ENCODE assay signal across 8 cellular contexts in the genomic region with DNA sequence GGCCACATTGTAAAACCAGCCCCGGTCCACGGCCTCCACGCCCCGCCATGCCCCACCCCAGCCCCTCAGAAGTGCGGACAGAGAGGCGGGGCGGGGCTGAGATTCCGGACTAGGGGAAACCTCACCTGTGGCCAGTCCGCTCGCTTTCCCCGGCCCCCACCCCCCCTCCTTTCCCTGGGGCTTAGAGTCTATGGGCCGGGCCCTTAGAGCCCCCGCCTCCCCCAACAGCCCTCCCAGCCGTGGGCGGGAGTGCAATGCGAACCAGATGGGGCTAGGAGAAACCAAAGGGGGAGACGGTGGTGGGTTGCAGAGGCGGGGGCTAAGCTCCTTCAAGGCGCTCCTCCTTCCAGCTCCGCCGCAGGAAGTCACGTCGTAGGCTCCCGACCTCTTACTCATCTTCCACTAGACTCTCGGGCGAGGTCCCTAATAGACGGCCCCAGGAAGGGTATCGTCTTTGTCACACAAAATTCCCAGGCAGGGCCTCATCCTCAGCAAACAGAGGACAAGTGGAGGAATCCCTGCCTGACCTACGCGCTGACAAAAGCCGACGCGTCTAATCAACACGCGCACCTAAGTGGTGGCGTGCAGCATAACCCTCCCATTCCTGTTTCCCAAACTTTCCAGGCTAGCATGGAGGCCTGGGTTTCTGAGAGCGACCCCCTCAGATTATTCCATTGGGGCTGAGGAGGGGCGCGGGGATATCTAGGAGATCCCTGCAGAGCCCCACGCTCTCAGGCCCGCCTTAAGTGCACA. TPM values are rescaled to one million over a fixed set of nuclear protein-coding genes. Genes with fewer than 3 reads are reported as not detected.
DNase-seq lines count a peak whose midpoint lies in the region; ATAC-seq and TF ChIP-seq lines count a peak whose summit lies in the region.

No MANE protein-coding gene starts in this region.

- H3K4me2 ChIP-seq in DND-41 (ENCODE audit: insufficient read depth, low read length) = peak overlapping the region; percentile 99
- peak overlapping the region; percentile 95 for H3K4me2 ChIP-seq in SU-DHL-6 (ENCODE audit: low read depth, low read length, poor library complexity, severe bottlenecking)

- ATAC-seq in DND-41 (ENCODE audit: insufficient read depth, low read depth) (peak; percentile 69), GM21529 (IDR thresholded peaks at IDR 0.05; ENCODE audit: unreplicated experiment) (peak; percentile 39), heart right ventricle (peak; percentile 41 to 69 (median 66)), psoas muscle (peak; percentile 40 to 53 (median 46)), aorta (ENCODE audit: low FRiP score) (peak; percentile 82)

- peak overlapping the region; percentile 65 to 76 for H3K4me3 ChIP-seq in DND-41 (ENCODE audit: low read depth in 1 of 2, low read length in 2 of 2)
- peak overlapping the region; percentile 63 for H3K4me3 ChIP-seq in SU-DHL-6 (ENCODE audit: insufficient read depth, low read length, poor library complexity, severe bottlenecking)
- H3K4me3 ChIP-seq in heart right ventricle = peak overlapping the region; percentile 57 to 99 (median 86)
- peak overlapping the region; percentile 84 for H3K4me3 ChIP-seq in psoas muscle
- H3K4me3 ChIP-seq in aorta (ENCODE audit: low read length in 2 of 2) = peak overlapping the region; percentile 37 to 75

- H3K4me1 Mint-ChIP-seq in IgD-negative memory B cell = peaks cover 27 to 38% (median 31%) of the 10 kb centered on the region in 3 donors

- peak overlapping the region; percentile 97 to 98 (median 97) for H3K27ac Mint-ChIP-seq in IgD-negative memory B cell

- TF ChIP-seq CTCF in DND-41 (IDR thresholded peaks at IDR 0.05; ENCODE audit: borderline replicate concordance, extremely low read depth, low read length, poor library complexity, severe bottlenecking) (no peak), SU-DHL-6 (IDR thresholded peaks at IDR 0.05; ENCODE audit: insufficient read depth, low read length, poor library complexity, severe bottlenecking) (no peak), heart right ventricle (IDR thresholded peaks at IDR 0.05) (no peak), psoas muscle (IDR thresholded peaks at IDR 0.05) (no peak)

- H3K27ac ChIP-seq in DND-41 (ENCODE audit: low read length) (peak overlapping the region; percentile 100), SU-DHL-6 (ENCODE audit: low read depth, low read length) (peak overlapping the region; percentile 91), heart right ventricle (peak overlapping the region; percentile 91 to 100 (median 99)), psoas muscle (peak overlapping the region; percentile 92), aorta (ENCODE audit: low read depth in 1 of 2, low read length in 2 of 2) (peak overlapping the region; percentile 94)

- no peaks in the 10 kb centered on the region for H3K9me2 ChIP-seq in SU-DHL-6 (replicated peaks; ENCODE audit: insufficient read depth, low read length)

- H3K27me3 Mint-ChIP-seq in IgD-negative memory B cell = no peaks in the 10 kb centered on the region

- DNase-seq in DND-41 = peak; percentile 95
- peak; percentile 77 for DNase-seq in activated naive CD8-positive, alpha-beta T cell treated with anti-CD3 and anti-CD28 coated beads, Interleukin-2, amount 50 U/mL, for 16 hours (ENCODE audit: low read depth, low spot score)
- peak; percentile 86 to 90 for DNase-seq in heart right ventricle
- DNase-seq in psoas muscle = peak; percentile 89 to 92
- DNase-seq in aorta = peak; percentile 93 to 95

- intact Hi-C loops in heart right ventricle (cut with DNase I) = loop anchor here in 3 of 10 donors (2.0 to 5.0 kb wide), 2 partner anchors 23 to 456 kb away; a partner anchor contains a TSS
- intact Hi-C loops in psoas muscle (cut with DNase I) = no loop called here
- intact Hi-C loops in aorta (cut with DNase I) = loop anchor here in 1 of 2 donors (5.0 kb wide), 1 partner anchor 401 kb away; a partner anchor contains a TSS

- H3K27me3 ChIP-seq in DND-41 (ENCODE audit: insufficient read depth, low read length, poor library complexity) (no peaks in the 10 kb centered on the region), SU-DHL-6 (ENCODE audit: low read length) (no peaks in the 10 kb centered on the region), heart right ventricle (no peaks in the 10 kb centered on the region), psoas muscle (ENCODE audit: insufficient read depth in 3 of 3, low read length in 2 of 3) (no peaks in the 10 kb centered on the region), aorta (ENCODE audit: control insufficient read depth in 1 of 2, insufficient read depth in 2 of 2, low read length in 1 of 2) (no peaks in the 10 kb centered on the region)

- H3K9me3 ChIP-seq in DND-41 (ENCODE audit: insufficient read depth, low read length, severe bottlenecking) (no peaks in the 10 kb centered on the region), SU-DHL-6 (ENCODE audit: insufficient read depth, low read length) (no peaks in the 10 kb centered on the region), heart right ventricle (no peaks in the 10 kb centered on the region), psoas muscle (no peaks in the 10 kb centered on the region), aorta (ENCODE audit: control insufficient read depth, low read length) (no peaks in the 10 kb centered on the region)

- H3F3A ChIP-seq in SU-DHL-6 (ENCODE audit: insufficient read depth) = peaks cover 35% of the 10 kb centered on the region

- peaks cover 11% of the 10 kb centered on the region for H3K79me2 ChIP-seq in DND-41 (ENCODE audit: insufficient read depth, low read length)
- H3K79me2 ChIP-seq in SU-DHL-6 (ENCODE audit: insufficient read depth, low read length) = peaks cover 9% of the 10 kb centered on the region; the same call in 1 of the 2 replicates

- peaks cover 20% of the 10 kb centered on the region for H3K36me3 ChIP-seq in DND-41 (ENCODE audit: insufficient read depth, low read length)
- H3K36me3 ChIP-seq in SU-DHL-6 (ENCODE audit: low read length) = no peaks in the 10 kb centered on the region
- peaks cover 0 to 21% (median 11%) of the 10 kb centered on the region in 9 donors for H3K36me3 ChIP-seq in heart right ventricle
- H3K36me3 ChIP-seq in psoas muscle (ENCODE audit: insufficient read depth in 1 of 2, low read depth in 1 of 2) = peaks cover 7 to 16% of the 10 kb centered on the region in 2 donors
- H3K36me3 ChIP-seq in aorta (ENCODE audit: control insufficient read depth in 1 of 2, insufficient read depth in 2 of 2, low read length in 1 of 2) = no peaks in the 10 kb centered on the region

- WGBS in heart right ventricle, 2 donors = 0 to 1% methylated on average over 41 of the region's 41 CpGs
- 2 to 7% (median 3%) methylated on average over 31 to 41 of the region's 41 CpGs for WGBS in psoas muscle, 3 donors
- 0 to 1% methylated on average over 36 to 41 of the region's 41 CpGs for WGBS in aorta, 2 donors

- H3K9me3 Mint-ChIP-seq in IgD-negative memory B cell = no peaks in the 10 kb centered on the region

- H3K4me3 Mint-ChIP-seq in IgD-negative memory B cell = peak overlapping the region; percentile 88 to 95 (median 94)

- H3K4me1 ChIP-seq in DND-41 (ENCODE audit: insufficient read depth, low read length) = peaks cover 35% of the 10 kb centered on the region
- peaks cover 17 to 62% (median 45%) of the 10 kb centered on the region in 9 donors for H3K4me1 ChIP-seq in heart right ventricle
- peaks cover 20% of the 10 kb centered on the region for H3K4me1 ChIP-seq in psoas muscle
- H3K4me1 ChIP-seq in aorta (ENCODE audit: control insufficient read depth in 1 of 2, insufficient read depth in 2 of 2, low read length in 2 of 2) = peaks cover 0 to 6% of the 10 kb centered on the region in 2 donors

- H3K9ac ChIP-seq in DND-41 (ENCODE audit: low read depth, low read length) = peak overlapping the region; percentile 95
- H3K9ac ChIP-seq in SU-DHL-6 (ENCODE audit: low read length) = peak overlapping the region; percentile 74

- peaks cover 7% of the 10 kb centered on the region for H4K20me1 ChIP-seq in DND-41 (ENCODE audit: insufficient read depth, low read length)
- H4K20me1 ChIP-seq in SU-DHL-6 (ENCODE audit: low read depth, low read length) = no peaks in the 10 kb centered on the region

- H2AFZ ChIP-seq in DND-41 (ENCODE audit: low read depth, low read length) = peak overlapping the region; percentile 94
- peak overlapping the region; percentile 69 for H2AFZ ChIP-seq in SU-DHL-6 (ENCODE audit: low read depth, low read length, severe bottlenecking)

- H3K36me3 Mint-ChIP-seq in IgD-negative memory B cell = peaks cover 3% of the 10 kb centered on the region

RNA-seq across cellular contexts. Expression of a gene that starts 1.0 kb away (rescaled TPM):
- polyA plus RNA-seq in IgD-negative memory B cell = 0.81 TPM
- total RNA-seq in heart right ventricle = 10 to 100 TPM in 9 of 10 donors, 1 to 10 TPM in 1; 9.5 to 16.2 (median 12.0) TPM
- polyA plus RNA-seq in heart right ventricle = 10 to 100 TPM; 15.0 to 20.2 TPM
- total RNA-seq in psoas muscle = 10 to 100 TPM in 2 of 4 donors, 1 to 10 TPM in 2; 7.1 to 28.4 (median 10.8) TPM
- polyA plus RNA-seq in psoas muscle = 100 to 1,000 TPM in 1 of 3 donors, 1 to 10 TPM in 2; 5.6 to 114 (median 8.2) TPM
- total RNA-seq in aorta = 10 to 100 TPM; 31.6 to 48.4 TPM
- 10 to 100 TPM; 19.8 to 32.2 TPM for polyA plus RNA-seq in aorta

RNA-seq across cellular contexts. Expression of a gene that starts 9.3 kb away (rescaled TPM):
- 4.3 TPM for polyA plus RNA-seq in IgD-negative memory B cell
- 1 to 10 TPM; 2.4 to 6.3 (median 3.9) TPM for total RNA-seq in heart right ventricle
- 1 to 10 TPM; 1.1 to 2.9 TPM for polyA plus RNA-seq in heart right ventricle
- total RNA-seq in psoas muscle = 1 to 10 TPM; 1.5 to 3.2 (median 2.1) TPM
- polyA plus RNA-seq in psoas muscle = 1 to 10 TPM; 1.3 to 3.0 (median 2.7) TPM
- 1 to 10 TPM; 7.6 to 10.0 TPM for total RNA-seq in aorta
- 1 to 10 TPM in 1 of 2 donors, under 1 TPM in 1; 0.75 to 5.8 TPM for polyA plus RNA-seq in aorta

RNA-seq across cellular contexts. Expression of a gene that starts 23.3 kb away (rescaled TPM):
- polyA plus RNA-seq in IgD-negative memory B cell = 130 TPM
- total RNA-seq in heart right ventricle = 10 to 100 TPM; 23.3 to 72.3 (median 38.0) TPM
- 10 to 100 TPM; 36.0 to 77.8 TPM for polyA plus RNA-seq in heart right ventricle
- 10 to 100 TPM; 14.1 to 27.7 (median 18.2) TPM for total RNA-seq in psoas muscle
- 10 to 100 TPM; 10.4 to 11.6 (median 11.3) TPM for polyA plus RNA-seq in psoas muscle
- 100 to 1,000 TPM; 199 to 258 TPM for total RNA-seq in aorta
- polyA plus RNA-seq in aorta = 100 to 1,000 TPM in 1 of 2 donors, 10 to 100 TPM in 1; 99.8 to 382 TPM

RNA-seq across cellular contexts. Expression of a gene that starts 37.9 kb away (rescaled TPM):
- polyA plus RNA-seq in IgD-negative memory B cell = not detected
- total RNA-seq in heart right ventricle = under 1 TPM in 1 of 10 donors, not detected in 9; 0.08 TPM
- under 1 TPM in 1 of 2 donors, not detected in 1; 0.01 TPM for polyA plus RNA-seq in heart right ventricle
- total RNA-seq in psoas muscle = 1 to 10 TPM in 1 of 4 donors, under 1 TPM in 2, not detected in 1; 0.10 to 1.3 (median 0.20) TPM
- polyA plus RNA-seq in psoas muscle = under 1 TPM; 0.04 to 0.91 (median 0.18) TPM
- total RNA-seq in aorta = 1 to 10 TPM in 1 of 2 donors, under 1 TPM in 1; 0.58 to 1.4 TPM
- polyA plus RNA-seq in aorta = 10 to 100 TPM in 1 of 2 donors, under 1 TPM in 1; 0.05 to 77.4 TPM

RNA-seq across cellular contexts. Expression of a gene that starts 40.4 kb away (rescaled TPM):
- polyA plus RNA-seq in IgD-negative memory B cell = 0.19 TPM
- 100 to 1,000 TPM in 4 of 10 donors, 10 to 100 TPM in 6; 46.3 to 259 (median 82.7) TPM for total RNA-seq in heart right ventricle
- 10 to 100 TPM; 46.6 to 46.7 TPM for polyA plus RNA-seq in heart right ventricle
- 10 to 100 TPM; 33.1 to 50.6 (median 35.1) TPM for total RNA-seq in psoas muscle
- polyA plus RNA-seq in psoas muscle = 10 to 100 TPM; 10.7 to 14.7 (median 14.5) TPM
- 100 to 1,000 TPM; 517 to 992 TPM for total RNA-seq in aorta
- polyA plus RNA-seq in aorta = 100 to 1,000 TPM in 1 of 2 donors, 10 to 100 TPM in 1; 36.8 to 223 TPM

Comparison
In these comparisons a context has a peak if more than half of its experiments do, and no peak if none do; other contexts are left out.
1. Peak in every context shown above with its lines: DNase-seq, ATAC-seq, H3K4me3 ChIP-seq and H3K27ac ChIP-seq.